In the genomic region with DNA sequence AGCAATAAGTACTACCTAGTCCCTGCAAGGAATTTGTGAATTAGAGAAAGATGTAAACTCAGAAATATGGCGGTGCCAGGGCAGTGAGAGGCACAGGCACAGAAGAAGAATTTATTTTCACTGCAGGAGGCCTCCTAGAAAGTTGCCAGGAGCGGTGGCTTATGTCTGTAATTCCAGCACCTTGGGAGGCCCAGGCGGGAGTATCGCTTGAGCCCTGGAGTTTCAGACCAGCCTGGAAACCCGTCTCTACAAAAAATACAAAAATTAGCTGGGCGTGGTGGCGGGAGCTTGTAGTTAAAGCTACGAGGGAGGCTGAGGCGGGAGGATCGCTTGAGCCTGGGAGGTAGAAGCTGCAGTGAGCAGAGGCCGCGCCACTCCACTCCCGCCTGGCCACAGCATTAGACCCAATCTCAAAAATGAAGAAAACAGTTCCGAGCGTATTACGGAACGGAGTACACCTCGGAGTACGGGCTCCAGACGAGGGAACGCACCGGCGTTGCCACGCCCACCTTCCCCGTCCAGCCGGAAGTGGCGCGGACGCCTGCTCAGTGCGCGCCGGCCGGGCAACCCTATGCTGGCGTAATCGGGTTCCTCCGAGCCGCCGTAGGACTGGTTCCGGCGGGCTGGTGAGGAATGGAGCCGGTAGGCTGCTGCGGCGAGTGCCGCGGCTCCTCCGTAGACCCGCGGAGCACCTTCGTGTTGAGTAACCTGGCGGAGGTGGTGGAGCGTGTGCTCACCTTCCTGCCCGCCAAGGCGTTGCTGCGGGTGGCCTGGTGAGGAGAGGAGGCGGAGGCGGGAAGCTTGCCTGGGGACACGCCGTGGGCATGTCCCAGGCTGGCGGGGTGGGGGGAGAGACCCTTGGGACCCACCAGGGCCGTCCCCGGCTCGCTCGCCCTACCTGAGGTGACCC, we compare ENCODE assay signal across 8 cellular contexts. TPM values are rescaled to one million over a fixed set of nuclear protein-coding genes. Genes with fewer than 3 reads are reported as not detected.
DNase-seq lines count a peak whose midpoint lies in the region; ATAC-seq and TF ChIP-seq lines count a peak whose summit lies in the region.

FBXO22 (plus strand) TSS at position 548 of the 910 bp plus-strand sequence; CDS start at position 634, 86 bp downstream.

- POLR2A ChIA-PET in activated CD4-positive, alpha-beta T cell treated with anti-CD3 and anti-CD28 coated beads, Interleukin-2, amount 10 ng/mL, durations not matched to agents 7 days and 5 days (lab: Charles Lee), result no interaction called here

- H3K9me3 ChIP-seq in BE2C, result no peaks in the 10 kb centered on the region

- no peaks in the 10 kb centered on the region for H3K27me3 ChIP-seq in BE2C

- CTCF ChIA-PET in activated CD4-positive, alpha-beta T cell treated with anti-CD3 and anti-CD28 coated beads, Interleukin-2, amount 10 ng/mL, durations not matched to agents 7 days and 5 days (lab: Charles Lee), result interaction anchor here (0.6 to 0.7 kb wide), 2 partner anchors 27 to 514 kb away, joined by 3 read pairs; no protein-coding TSS in a partner anchor

- peaks cover 28% of the 10 kb centered on the region for H3K36me3 Mint-ChIP-seq in activated CD4-positive, alpha-beta T cell treated with anti-CD3 and anti-CD28 coated beads, Interleukin-2, amount 10 ng/mL, durations not matched to agents 7 days and 5 days (ENCODE audit: low read depth)

- H3K27ac Mint-ChIP-seq in activated CD4-positive, alpha-beta T cell treated with anti-CD3 and anti-CD28 coated beads, Interleukin-2, amount 10 ng/mL, durations not matched to agents 7 days and 5 days, result peak within 1 kb of the TSS; percentile 97

- H3K4me1 Mint-ChIP-seq in activated CD4-positive, alpha-beta T cell treated with anti-CD3 and anti-CD28 coated beads, Interleukin-2, amount 10 ng/mL, durations not matched to agents 7 days and 5 days, result peaks cover 50% of the 10 kb centered on the region

- no peaks in the 10 kb centered on the region for H3K27me3 Mint-ChIP-seq in activated CD4-positive, alpha-beta T cell treated with anti-CD3 and anti-CD28 coated beads, Interleukin-2, amount 10 ng/mL, durations not matched to agents 7 days and 5 days

- no peaks in the 10 kb centered on the region for H3K9me3 Mint-ChIP-seq in activated CD4-positive, alpha-beta T cell treated with anti-CD3 and anti-CD28 coated beads, Interleukin-2, amount 10 ng/mL, durations not matched to agents 7 days and 5 days

- H3K36me3 ChIP-seq in BE2C, result peaks cover 12% of the 10 kb centered on the region

- ATAC-seq in HG03439 (IDR thresholded peaks at IDR 0.05; ENCODE audit: unreplicated experiment), result peak; percentile 89

- peak within 1 kb of the TSS; percentile 99 for H3K4me3 Mint-ChIP-seq in activated CD4-positive, alpha-beta T cell treated with anti-CD3 and anti-CD28 coated beads, Interleukin-2, amount 10 ng/mL, durations not matched to agents 7 days and 5 days

- peak; percentile 95 for DNase-seq in BE2C
- peak; percentile 64 for DNase-seq in GM19238 (ENCODE audit: insufficient read length, low spot score)
- DNase-seq in NCI-H524 (lab: John Stamatoyannopoulos, UW), result peak; percentile 81 to 92
- DNase-seq in activated CD4-positive, alpha-beta T cell treated with anti-CD3 and anti-CD28 coated beads, Interleukin-2, amount 10 ng/mL, durations not matched to agents 7 days and 5 days, result peak; percentile 92
- peak; percentile 21 for DNase-seq in cortex of kidney (lab: John Stamatoyannopoulos, UW)
- peak; percentile 97 for DNase-seq in left kidney (ENCODE audit: low read depth, low spot score)
- peak; percentile 94 for DNase-seq in stimulated activated CD4-positive, alpha-beta T cell treated with anti-CD3 and anti-CD28 coated beads, Interleukin-1b, Interleukin-23, amount 100 ng/mL, for 48 hours

- no peak for TF ChIP-seq CTCF in BE2C (IDR thresholded peaks at IDR 0.05; ENCODE audit: low read depth, low read length)

- H3K4me1 ChIP-seq in BE2C, result peaks cover 19% of the 10 kb centered on the region

- H3K4me3 ChIP-seq in BE2C (ENCODE audit: low read depth, low read length), result peak within 1 kb of the TSS; percentile 98

RNA-seq across cellular contexts. Expression of gene FBXO22, which starts in this region (rescaled TPM):
- polyA plus RNA-seq in BE2C (2012; ENCODE audit: insufficient read depth, insufficient read length, low read depth), result 66.1 TPM
- total RNA-seq in activated CD4-positive, alpha-beta T cell treated with anti-CD3 and anti-CD28 coated beads, Interleukin-2, amount 10 ng/mL, durations not matched to agents 7 days and 5 days, result 10 to 100 TPM; 33.2 to 33.7 TPM

Comparison
In these comparisons a context has a peak if more than half of its experiments do, and no peak if none do; other contexts are left out.
1. Peak in every context shown above with its lines: DNase-seq, ATAC-seq and H3K4me3 ChIP-seq.
2. DNase-seq: peak in every context shown above with its lines; median percentile 97 in left kidney; 95 in BE2C; 94 in stimulated activated CD4-positive, alpha-beta T cell treated with anti-CD3 and anti-CD28 coated beads, Interleukin-1b, Interleukin-23, amount 100 ng/mL, for 48 hours; 92 in activated CD4-positive, alpha-beta T cell treated with anti-CD3 and anti-CD28 coated beads, Interleukin-2, amount 10 ng/mL, durations not matched to agents 7 days and 5 days; 86 in NCI-H524; 64 in GM19238; 21 in cortex of kidney.